8 cellular contexts compared by ENCODE assay signal in the genomic region with DNA sequence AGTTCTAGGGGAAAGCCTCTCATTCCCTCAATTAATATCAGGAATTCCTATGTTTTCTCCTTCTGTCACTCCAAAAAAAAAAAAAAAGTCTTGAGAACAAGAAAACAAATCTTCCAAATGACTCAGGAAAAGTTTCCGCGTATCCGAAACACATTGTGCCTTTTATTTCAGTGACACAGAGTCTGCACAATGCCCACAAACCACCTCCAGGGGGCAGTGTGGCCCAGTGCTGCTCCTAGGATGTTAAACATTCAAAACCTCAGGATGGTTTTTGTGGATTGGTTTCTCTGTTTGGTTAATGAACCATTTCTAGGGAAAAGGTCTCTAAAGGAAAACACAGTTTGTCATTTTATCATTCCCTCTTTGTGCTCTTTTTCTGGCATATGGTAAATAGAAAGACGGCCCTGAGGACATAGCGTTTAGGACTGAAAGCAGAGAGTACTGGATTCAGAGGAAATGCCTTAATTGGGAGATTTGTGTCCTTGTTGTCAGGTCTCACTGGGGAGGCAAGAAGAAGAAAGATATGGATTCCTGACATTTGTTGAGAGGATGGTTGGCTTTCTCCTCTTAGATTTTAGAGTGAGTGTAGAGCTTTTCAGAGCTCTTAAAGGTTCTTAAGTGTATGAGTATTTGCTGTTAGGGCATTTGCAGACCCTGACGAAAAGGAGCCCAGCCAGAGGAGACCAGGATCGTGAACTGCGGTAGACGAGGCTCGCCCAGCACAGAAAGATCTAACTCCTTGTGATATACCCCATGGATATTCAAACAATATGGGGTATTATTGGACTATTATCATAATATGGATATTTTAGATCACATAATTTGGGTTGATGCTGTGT.
DNase-seq lines count a peak whose midpoint lies in the region; ATAC-seq and TF ChIP-seq lines count a peak whose summit lies in the region.

No MANE protein-coding gene starts in this region.

- WGBS in lower leg skin, 2 donors: 54 to 58% methylated on average over 10 of the region's 10 CpGs

- ATAC-seq in HG02798 (IDR thresholded peaks at IDR 0.05; ENCODE audit: poor library complexity, unreplicated experiment): peak; percentile 87

- intact Hi-C loops in lower leg skin (cut with DNase I; ENCODE audit: low total_unique reads): no loop called here

- TF ChIP-seq CTCF in lower leg skin (IDR thresholded peaks at IDR 0.05): peak in 1 of 3 donors; percentile 31

- DNase-seq in NCI-H510A treated with DMSO at 0.1 percent for 48 hours (lab: John Stamatoyannopoulos, UW) (peak; percentile 39), NCI-H510A (lab: John Stamatoyannopoulos, UW) (no peak), NCI-H2196 (lab: John Stamatoyannopoulos, UW; ENCODE audit: unreplicated experiment) (peak; percentile 47), dermis microvascular lymphatic vessel endothelial cell (ENCODE audit: low read depth in 2 of 2) (peak; percentile 58 to 72), lower leg skin (ENCODE audit: low spot score in 2 of 2) (peak; percentile 75 to 95)
- DNase-seq in activated CD4-positive, alpha-beta T cell treated with anti-CD3 and anti-CD28 coated beads, Interleukin-2, amount 50 U/mL, for 1 hour: peak; percentile 43
- peak; percentile 56 for DNase-seq in stimulated activated CD4-positive, alpha-beta T cell treated with anti-CD3 and anti-CD28 coated beads, Interleukin-4, amount 100 ng/mL, for 24 hours

- no peak overlapping the region for H3K4me3 ChIP-seq in lower leg skin (ENCODE audit: low read depth, poor library complexity, severe bottlenecking)

- TF ChIP-seq POLR2A in lower leg skin (IDR thresholded peaks at IDR 0.05): no peak
